Comparison of ENCODE assay signal across 23 cellular contexts in the genomic region with DNA sequence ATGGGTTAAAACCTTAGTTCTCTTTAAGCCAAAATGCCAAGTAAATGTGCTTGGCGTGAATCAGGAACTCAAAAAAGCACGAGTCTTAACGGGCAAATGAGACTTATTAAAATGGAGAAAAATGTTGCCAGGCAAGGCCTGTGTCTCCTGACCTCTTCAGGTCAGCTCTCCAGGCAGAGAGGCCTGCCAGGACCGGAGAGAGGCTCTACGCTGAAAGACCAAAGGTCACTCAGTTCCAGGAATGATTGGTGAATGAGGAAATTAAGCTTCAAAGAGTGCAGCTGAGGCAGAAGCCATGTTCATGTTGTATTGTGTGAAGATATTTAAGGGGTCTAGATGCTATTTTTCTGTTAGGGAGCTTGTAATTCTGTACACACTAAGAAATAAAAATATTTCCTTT.
DNase-seq lines count a peak whose midpoint lies in the region; ATAC-seq, FAIRE-seq and TF ChIP-seq lines count a peak whose summit lies in the region.
"Had no signal": no experiment of that assay in that cellular context is flagged by ENCODE, and none has a peak within 500 bp of the region (broad histone marks: within the 10 kb centered on the region; RNA-seq: fewer than 3 reads in every experiment).

No MANE protein-coding gene starts in this region.

- H3K36me3 Mint-ChIP-seq in Calu3 (ENCODE audit: insufficient read depth, unreplicated experiment), result no peaks in the 10 kb centered on the region
- no peaks in the 10 kb centered on the region for H3K36me3 Mint-ChIP-seq in progenitor cell of endocrine pancreas (ENCODE audit: insufficient read depth)
- no peaks in the 10 kb centered on the region for H3K36me3 Mint-ChIP-seq in activated naive CD4-positive, alpha-beta T cell treated with anti-CD3 and anti-CD28 coated beads, Interleukin-2, amount 50 U/mL, for 72 hours
- H3K36me3 Mint-ChIP-seq: memory B cell; natural killer cell treated with Interleukin-12 subunit alpha and Interleukin-12 subunit beta and Interleukin-15 and Interleukin-18, amount 100 ng/mL, for 72 hours had no signal

- peak overlapping the region; percentile 44 for H2AFZ ChIP-seq in HepG2 (ENCODE audit: low read length)

- BruUV-seq in Calu3 (replicated peaks; lab: Mats Ljungman, UMichigan), result no TSS peak
- BruUV-seq in HepG2 (replicated peaks; lab: Mats Ljungman, UMichigan), result no TSS peak

- no peaks in the 10 kb centered on the region for H3K79me2 ChIP-seq in HepG2 (ENCODE audit: insufficient read depth, low read length)

- H4K20me1 ChIP-seq in HepG2 (ENCODE audit: insufficient read depth, low read length), result no peaks in the 10 kb centered on the region

- intact Hi-C loops in Calu3 (cut with micrococcal nuclease; ENCODE audit: unreplicated experiment), result loop anchor here (5.0 kb wide), 1 partner anchor 41 kb away; no protein-coding TSS in a partner anchor
- intact Hi-C loops in HepG2 (cut with micrococcal nuclease; ENCODE audit: unreplicated experiment), result no loop called here

- ATAC-seq in HepG2 (peak; percentile 95), GM19035 (IDR thresholded peaks at IDR 0.05; ENCODE audit: unreplicated experiment) (no peak)
- ATAC-seq in activated naive CD4-positive, alpha-beta T cell treated with anti-CD3 and anti-CD28 coated beads, Interleukin-2, amount 50 U/mL, for 72 hours, result no peak
- ATAC-seq: natural killer cell treated with Interleukin-12 subunit alpha and Interleukin-12 subunit beta and Interleukin-15 and Interleukin-18, amount 100 ng/mL, for 72 hours; T-helper 17 cell had no signal

- no peak for TF ChIP-seq POLR2A in HepG2 (IDR thresholded peaks at IDR 0.05; ENCODE audit: insufficient read depth in 1 of 2, low read depth in 2 of 2, low read length in 2 of 2)

- TF ChIP-seq EP300 in HepG2 (IDR thresholded peaks at IDR 0.05; ENCODE audit: low read depth in 2 of 2, low read length in 2 of 2), result no peak
- no peak for TF ChIP-seq EP300 in HepG2 (CRISPR knock-in tag; IDR thresholded peaks at IDR 0.05; ENCODE audit: borderline replicate concordance)

- 2% methylated on average over 5 of the region's 5 CpGs for WGBS in HepG2 (ENCODE audit: low lambda C conversion rate)

- H3K27ac Mint-ChIP-seq in Calu3 (ENCODE audit: unreplicated experiment), result peak overlapping the region; percentile 11
- H3K27ac Mint-ChIP-seq in progenitor cell of endocrine pancreas, result peak overlapping the region; percentile 26
- no peak overlapping the region for H3K27ac Mint-ChIP-seq in activated naive CD4-positive, alpha-beta T cell treated with anti-CD3 and anti-CD28 coated beads, Interleukin-2, amount 50 U/mL, for 72 hours
- H3K27ac Mint-ChIP-seq: activated CD4-positive, alpha-beta memory T cell treated with anti-CD3 and anti-CD28 coated beads, Interleukin-2, amount 10 ng/mL, durations not matched to agents 7 days and 5 days; activated naive CD4-positive, alpha-beta T cell treated with anti-CD3 and anti-CD28 coated beads for 36 hours; memory B cell; natural killer cell treated with Interleukin-12 subunit alpha and Interleukin-12 subunit beta and Interleukin-15 and Interleukin-18, amount 100 ng/mL, for 72 hours; T-helper 17 cell had no signal

- H3K4me3 ChIP-seq in LNCaP clone FGC (ENCODE audit: low read depth, low read length) (no peak overlapping the region), HepG2 (replicated peaks in 1 of 3; ENCODE audit: insufficient read depth in 1 of 3, low read depth in 2 of 3, low read length in 3 of 3) (peak overlapping the region in 1 of 3 experiments; percentile 19; a peak in 1 of 6 replicates)
- H3K4me3 ChIP-seq: SJCRH30 had no signal

- no peak overlapping the region for H3K4me3 Mint-ChIP-seq in Calu3 (ENCODE audit: low read depth, unreplicated experiment)
- no peak overlapping the region for H3K4me3 Mint-ChIP-seq in progenitor cell of endocrine pancreas (ENCODE audit: low read depth)
- H3K4me3 Mint-ChIP-seq: activated CD4-positive, alpha-beta memory T cell treated with anti-CD3 and anti-CD28 coated beads, Interleukin-2, amount 10 ng/mL, durations not matched to agents 7 days and 5 days; activated naive CD4-positive, alpha-beta T cell treated with anti-CD3 and anti-CD28 coated beads for 36 hours; memory B cell; natural killer cell treated with Interleukin-12 subunit alpha and Interleukin-12 subunit beta and Interleukin-15 and Interleukin-18, amount 100 ng/mL, for 72 hours; T-helper 17 cell had no signal

- H3K27me3 ChIP-seq in HepG2 (ENCODE audit: control insufficient read depth in 1 of 2, insufficient read depth in 2 of 2, low read length in 2 of 2), result no peaks in the 10 kb centered on the region
- H3K27me3 ChIP-seq: SJCRH30 had no signal

- no peak for TF ChIP-seq CTCF in Calu3 (IDR thresholded peaks at IDR 0.05; ENCODE audit: unreplicated experiment)
- TF ChIP-seq CTCF in LNCaP clone FGC (IDR thresholded peaks at IDR 0.05; ENCODE audit: control insufficient read depth, extremely low read depth, insufficient read depth), result no peak
- peak; percentile 11; the same call in 1 of the 2 replicates for TF ChIP-seq CTCF in HepG2 (CRISPR knock-in tag; IDR thresholded peaks at IDR 0.05)
- TF ChIP-seq CTCF in progenitor cell of endocrine pancreas (IDR thresholded peaks at IDR 0.05; ENCODE audit: unreplicated experiment), result no peak

- in situ Hi-C loops in HepG2 (cut with HindIII; ENCODE audit: extremely low pct_ligation_motif_present, low pct_unique_long_range_greater_than_20kb), result no loop called here

- peak overlapping the region; percentile 60 for H3K4me2 ChIP-seq in HepG2 (ENCODE audit: low read depth, low read length)

- H3K9me3 Mint-ChIP-seq in Calu3 (ENCODE audit: low read depth, unreplicated experiment), result no peaks in the 10 kb centered on the region
- H3K9me3 Mint-ChIP-seq in progenitor cell of endocrine pancreas (ENCODE audit: low read depth), result no peaks in the 10 kb centered on the region
- H3K9me3 Mint-ChIP-seq in activated naive CD4-positive, alpha-beta T cell treated with anti-CD3 and anti-CD28 coated beads, Interleukin-2, amount 50 U/mL, for 72 hours, result no peaks in the 10 kb centered on the region
- H3K9me3 Mint-ChIP-seq: activated CD4-positive, alpha-beta memory T cell treated with anti-CD3 and anti-CD28 coated beads, Interleukin-2, amount 10 ng/mL, durations not matched to agents 7 days and 5 days; activated naive CD4-positive, alpha-beta T cell treated with anti-CD3 and anti-CD28 coated beads for 36 hours; memory B cell had no signal

- 0 out of 2 replicates have a peak, but pooled peaks have one; percentile 16 for TF ChIP-seq RAD21 in HepG2 (CRISPR knock-in tag; IDR thresholded peaks at IDR 0.05)

- POLR2A ChIA-PET in HepG2 (lab: Yijun Ruan, JAX), result no interaction called here

- CTCF ChIA-PET in Calu3 (lab: Charles Lee) (no interaction called here), HepG2 (lab: Yijun Ruan, JAX; ENCODE audit: low intra/inter-chr PET ratio, low total read pairs) (no interaction called here)

- H3K4me1 ChIP-seq in HepG2 (ENCODE audit: insufficient read depth, low read length), result peaks cover 37% of the 10 kb centered on the region

- no peak overlapping the region for H3K27ac ChIP-seq in HepG2 (ENCODE audit: extremely low read length, insufficient read depth, low read length)
- H3K27ac ChIP-seq: SJCRH30, WERI-Rb-1 had no signal

- H3K9ac ChIP-seq in HepG2 (ENCODE audit: insufficient read depth, low read depth, low read length), result peak overlapping the region; percentile 7; the same call in 1 of the 2 replicates

- FAIRE-seq in HepG2 (lab: Jason Lieb, UNC), result peak; percentile 87
- FAIRE-seq: HTR-8/SVneo had no signal

- H3K27me3 Mint-ChIP-seq in Calu3 (ENCODE audit: unreplicated experiment) (no peaks in the 10 kb centered on the region), progenitor cell of endocrine pancreas (no peaks in the 10 kb centered on the region)
- H3K27me3 Mint-ChIP-seq: activated CD4-positive, alpha-beta memory T cell treated with anti-CD3 and anti-CD28 coated beads, Interleukin-2, amount 10 ng/mL, durations not matched to agents 7 days and 5 days; natural killer cell treated with Interleukin-12 subunit alpha and Interleukin-12 subunit beta and Interleukin-15 and Interleukin-18, amount 100 ng/mL, for 72 hours had no signal

- peaks cover 43% of the 10 kb centered on the region for H3K4me1 Mint-ChIP-seq in Calu3 (ENCODE audit: low read depth, unreplicated experiment)
- peaks cover 28% of the 10 kb centered on the region for H3K4me1 Mint-ChIP-seq in progenitor cell of endocrine pancreas (ENCODE audit: low read depth)
- H3K4me1 Mint-ChIP-seq: activated CD4-positive, alpha-beta memory T cell treated with anti-CD3 and anti-CD28 coated beads, Interleukin-2, amount 10 ng/mL, durations not matched to agents 7 days and 5 days; memory B cell; T-helper 17 cell had no signal

- DNase-seq in Calu3 (no peak), LNCaP clone FGC (ENCODE audit: low read depth) (peak; percentile 48), HepG2 (ENCODE audit: low spot score) (peak; percentile 76), progenitor cell of endocrine pancreas (ENCODE audit: low spot score, unreplicated experiment) (no peak), NCI-H2171 (lab: John Stamatoyannopoulos, UW) (no peak)
- DNase-seq in activated naive CD4-positive, alpha-beta T cell treated with anti-CD3 and anti-CD28 coated beads, Interleukin-2, amount 50 U/mL, for 72 hours (ENCODE audit: low spot score in 2 of 2), result no peak
- no peak for DNase-seq in activated CD4-positive, CD25-positive, alpha-beta regulatory T cell treated with anti-CD3 and anti-CD28 coated beads, Interleukin-2, amount 50 U/mL, for 72 hours
- DNase-seq: activated CD4-positive, alpha-beta memory T cell treated with anti-CD3 and anti-CD28 coated beads, Interleukin-2, amount 10 ng/mL, durations not matched to agents 7 days and 5 days; activated naive CD4-positive, alpha-beta T cell treated with anti-CD3 and anti-CD28 coated beads for 36 hours; activated T-cell treated with anti-CD3 and anti-CD28 coated beads, Interleukin-2, amount 50 U/mL, for 1 hour; aorta; effector memory CD4-positive, alpha-beta T cell; NCI-H1105 treated with DMSO at 0.1 percent for 48 hours; NCI-H2171 treated with DMSO at 0.1 percent for 48 hours; NCI-H82; OCI-M1; SJCRH30; T-helper 17 cell; WERI-Rb-1 had no signal

- H3K9me3 ChIP-seq in HepG2 (ENCODE audit: low read length), result no peaks in the 10 kb centered on the region
- H3K9me3 ChIP-seq: SJCRH30 had no signal

- no peaks in the 10 kb centered on the region for H3K36me3 ChIP-seq in HepG2 (replicated peaks in 1 of 2; ENCODE audit: control insufficient read depth in 1 of 2, insufficient read depth in 2 of 2, low read length in 2 of 2)
- H3K36me3 ChIP-seq: SJCRH30, WERI-Rb-1 had no signal

TF ChIP-seq in HepG2, 621 proteins besides CTCF, POLR2A, EP300 and RAD21 (continues in another document):
- TF ChIP-seq RXRB (CRISPR knock-in tag; IDR thresholded peaks at IDR 0.05; ENCODE audit: borderline replicate concordance), result peak; percentile 72

Comparison
In these comparisons a context has a peak if more than half of its experiments do, and no peak if none do; other contexts are left out.
1. DNase-seq: peak in LNCaP clone FGC (single experiment) and HepG2 (single experiment); none in Calu3 (single experiment), progenitor cell of endocrine pancreas (single experiment), activated naive CD4-positive, alpha-beta T cell treated with anti-CD3 and anti-CD28 coated beads, Interleukin-2, amount 50 U/mL, for 72 hours (0 of 2), activated CD4-positive, CD25-positive, alpha-beta regulatory T cell treated with anti-CD3 and anti-CD28 coated beads, Interleukin-2, amount 50 U/mL, for 72 hours (single experiment) and NCI-H2171 (single experiment).
2. H3K27ac Mint-ChIP-seq: peak in Calu3 (single experiment) and progenitor cell of endocrine pancreas (single experiment); none in activated naive CD4-positive, alpha-beta T cell treated with anti-CD3 and anti-CD28 coated beads, Interleukin-2, amount 50 U/mL, for 72 hours (0 of 2).